Comparison of ENCODE assay signal across 10 cellular contexts in the genomic region with DNA sequence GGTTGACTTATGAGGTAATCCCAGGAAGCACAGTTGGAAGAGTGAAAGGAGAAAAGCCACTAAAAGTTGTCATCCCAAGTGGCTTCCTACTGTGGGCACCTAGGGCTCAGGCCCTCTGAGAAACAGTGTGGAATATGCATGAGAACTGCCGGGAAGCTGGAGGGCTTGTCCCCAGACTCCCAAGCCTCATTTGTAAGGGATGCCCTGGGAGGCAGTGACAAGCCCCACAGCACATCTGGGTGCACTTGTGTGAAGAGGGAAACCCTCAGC.
"Had no signal": no experiment of that assay in that cellular context is flagged by ENCODE, and none has a peak within 500 bp of the region (broad histone marks: within the 10 kb centered on the region; RNA-seq: fewer than 3 reads in every experiment).

No MANE protein-coding gene starts in this region.

- ATAC-seq: GM23338, HCT116 had no signal

- H3K9ac ChIP-seq: GM23248 had no signal

- H3K9me3 Mint-ChIP-seq: GM23338, H9, HFFc6 had no signal

- H3K36me3 ChIP-seq: HAP-1 had no signal

- H3K27ac ChIP-seq: GM23248 had no signal

- DNase-seq: GOT3, H7, H9, HCEC 1CT, HFFc6 had no signal

- H3K9me3 ChIP-seq: HAP-1 had no signal

- FAIRE-seq: H54 had no signal

- H3K4me2 ChIP-seq: GM23338 had no signal

- H3K4me3 ChIP-seq: GM23248, GM23338, HAP-1 had no signal

- H3K4me3 Mint-ChIP-seq: GM23338, H9, HFFc6 had no signal

- H3K27ac Mint-ChIP-seq: GM23338, H9, HFFc6 had no signal

- H2AFZ ChIP-seq: GM23248, GM23338 had no signal
